In the genomic region with DNA sequence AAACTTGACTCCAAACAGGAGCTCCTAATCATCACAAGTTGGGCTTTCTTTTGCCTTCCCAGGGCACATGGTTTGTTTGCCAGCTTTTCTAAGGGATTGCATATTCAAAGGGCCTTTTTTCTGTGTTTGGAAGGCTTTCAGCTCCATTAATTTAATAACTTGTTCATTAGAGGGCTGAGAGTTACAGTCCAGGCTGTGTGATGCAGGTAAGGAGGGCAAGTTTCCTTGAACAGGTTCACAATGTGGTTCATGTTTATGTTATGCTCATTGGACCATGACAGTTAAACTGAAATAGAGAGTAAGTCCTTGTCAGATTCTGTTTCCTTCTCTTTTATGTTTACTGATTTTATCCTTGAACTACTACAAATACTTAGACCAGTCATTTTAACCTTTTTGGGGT, we compare ENCODE assay signal across 1 cellular context.
TF ChIP-seq lines count a peak whose summit lies in the region.

No MANE protein-coding gene starts in this region.

TF ChIP-seq in GM23338, 12 proteins besides CTCF, POLR2A, EP300 and RAD21:
- TF ChIP-seq, protein P1, sequence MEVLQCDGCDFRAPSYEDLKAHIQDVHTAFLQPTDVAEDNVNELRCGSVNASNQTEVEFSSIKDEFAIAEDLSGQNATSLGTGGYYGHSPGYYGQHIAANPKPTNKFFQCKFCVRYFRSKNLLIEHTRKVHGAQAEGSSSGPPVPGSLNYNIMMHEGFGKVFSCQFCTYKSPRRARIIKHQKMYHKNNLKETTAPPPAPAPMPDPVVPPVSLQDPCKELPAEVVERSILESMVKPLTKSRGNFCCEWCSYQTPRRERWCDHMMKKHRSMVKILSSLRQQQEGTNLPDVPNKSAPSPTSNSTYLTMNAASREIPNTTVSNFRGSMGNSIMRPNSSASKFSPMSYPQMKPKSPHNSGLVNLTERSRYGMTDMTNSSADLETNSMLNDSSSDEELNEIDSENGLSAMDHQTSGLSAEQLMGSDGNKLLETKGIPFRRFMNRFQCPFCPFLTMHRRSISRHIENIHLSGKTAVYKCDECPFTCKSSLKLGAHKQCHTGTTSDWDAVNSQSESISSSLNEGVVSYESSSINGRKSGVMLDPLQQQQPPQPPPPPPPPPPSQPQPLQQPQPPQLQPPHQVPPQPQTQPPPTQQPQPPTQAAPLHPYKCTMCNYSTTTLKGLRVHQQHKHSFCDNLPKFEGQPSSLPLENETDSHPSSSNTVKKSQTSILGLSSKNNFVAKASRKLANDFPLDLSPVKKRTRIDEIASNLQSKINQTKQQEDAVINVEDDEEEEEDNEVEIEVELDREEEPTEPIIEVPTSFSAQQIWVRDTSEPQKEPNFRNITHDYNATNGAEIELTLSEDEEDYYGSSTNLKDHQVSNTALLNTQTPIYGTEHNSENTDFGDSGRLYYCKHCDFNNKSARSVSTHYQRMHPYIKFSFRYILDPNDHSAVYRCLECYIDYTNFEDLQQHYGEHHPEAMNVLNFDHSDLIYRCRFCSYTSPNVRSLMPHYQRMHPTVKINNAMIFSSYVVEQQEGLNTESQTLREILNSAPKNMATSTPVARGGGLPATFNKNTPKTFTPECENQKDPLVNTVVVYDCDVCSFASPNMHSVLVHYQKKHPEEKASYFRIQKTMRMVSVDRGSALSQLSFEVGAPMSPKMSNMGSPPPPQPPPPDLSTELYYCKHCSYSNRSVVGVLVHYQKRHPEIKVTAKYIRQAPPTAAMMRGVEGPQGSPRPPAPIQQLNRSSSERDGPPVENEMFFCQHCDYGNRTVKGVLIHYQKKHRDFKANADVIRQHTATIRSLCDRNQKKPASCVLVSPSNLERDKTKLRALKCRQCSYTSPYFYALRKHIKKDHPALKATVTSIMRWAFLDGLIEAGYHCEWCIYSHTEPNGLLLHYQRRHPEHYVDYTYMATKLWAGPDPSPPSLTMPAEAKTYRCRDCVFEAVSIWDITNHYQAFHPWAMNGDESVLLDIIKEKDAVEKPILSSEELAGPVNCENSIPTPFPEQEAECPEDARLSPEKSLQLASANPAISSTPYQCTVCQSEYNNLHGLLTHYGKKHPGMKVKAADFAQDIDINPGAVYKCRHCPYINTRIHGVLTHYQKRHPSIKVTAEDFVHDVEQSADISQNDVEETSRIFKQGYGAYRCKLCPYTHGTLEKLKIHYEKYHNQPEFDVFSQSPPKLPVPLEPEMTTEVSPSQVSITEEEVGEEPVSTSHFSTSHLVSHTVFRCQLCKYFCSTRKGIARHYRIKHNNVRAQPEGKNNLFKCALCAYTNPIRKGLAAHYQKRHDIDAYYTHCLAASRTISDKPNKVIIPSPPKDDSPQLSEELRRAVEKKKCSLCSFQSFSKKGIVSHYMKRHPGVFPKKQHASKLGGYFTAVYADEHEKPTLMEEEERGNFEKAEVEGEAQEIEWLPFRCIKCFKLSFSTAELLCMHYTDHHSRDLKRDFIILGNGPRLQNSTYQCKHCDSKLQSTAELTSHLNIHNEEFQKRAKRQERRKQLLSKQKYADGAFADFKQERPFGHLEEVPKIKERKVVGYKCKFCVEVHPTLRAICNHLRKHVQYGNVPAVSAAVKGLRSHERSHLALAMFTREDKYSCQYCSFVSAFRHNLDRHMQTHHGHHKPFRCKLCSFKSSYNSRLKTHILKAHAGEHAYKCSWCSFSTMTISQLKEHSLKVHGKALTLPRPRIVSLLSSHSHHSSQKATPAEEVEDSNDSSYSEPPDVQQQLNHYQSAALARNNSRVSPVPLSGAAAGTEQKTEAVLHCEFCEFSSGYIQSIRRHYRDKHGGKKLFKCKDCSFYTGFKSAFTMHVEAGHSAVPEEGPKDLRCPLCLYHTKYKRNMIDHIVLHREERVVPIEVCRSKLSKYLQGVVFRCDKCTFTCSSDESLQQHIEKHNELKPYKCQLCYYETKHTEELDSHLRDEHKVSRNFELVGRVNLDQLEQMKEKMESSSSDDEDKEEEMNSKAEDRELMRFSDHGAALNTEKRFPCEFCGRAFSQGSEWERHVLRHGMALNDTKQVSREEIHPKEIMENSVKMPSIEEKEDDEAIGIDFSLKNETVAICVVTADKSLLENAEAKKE (CRISPR knock-in tag; IDR thresholded peaks at IDR 0.05) = no peak
- no peak for TF ChIP-seq CREB1 (CRISPR knock-in tag; IDR thresholded peaks at IDR 0.05; ENCODE audit: low read depth)
- no peak for TF ChIP-seq ZNF114 (CRISPR knock-in tag; IDR thresholded peaks at IDR 0.05)
- no peak for TF ChIP-seq ZNF331 (CRISPR knock-in tag; IDR thresholded peaks at IDR 0.05; ENCODE audit: low read depth)
- no peak for TF ChIP-seq EZH2 (IDR thresholded peaks at IDR 0.05; ENCODE audit: low read depth, unreplicated experiment)
- TF ChIP-seq EZH2phosphoT487 (IDR thresholded peaks at IDR 0.05; ENCODE audit: unreplicated experiment) = no peak
- no peak for TF ChIP-seq JUNB (IDR thresholded peaks at IDR 0.05; ENCODE audit: unreplicated experiment)
